26 cellular contexts compared by ENCODE assay signal in the genomic region with DNA sequence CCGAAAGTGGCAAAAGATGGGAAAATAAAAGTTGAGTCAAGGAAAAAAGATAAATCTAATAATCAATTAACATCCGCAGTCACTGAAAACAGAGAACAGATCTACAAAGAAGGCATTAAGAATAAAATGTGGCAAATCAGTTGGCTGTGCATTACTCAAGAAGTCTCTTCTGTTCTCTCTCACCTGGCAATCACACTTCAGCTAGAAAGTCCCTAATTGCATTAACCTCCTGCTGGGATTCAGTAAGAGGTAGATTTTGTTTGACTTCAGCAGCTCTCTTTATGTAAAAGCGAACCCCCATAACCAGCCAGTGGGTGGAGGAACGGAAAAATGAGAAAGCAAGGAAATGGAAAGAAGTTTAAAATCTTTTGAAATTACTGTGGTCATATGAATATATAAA.
"Had no signal": no experiment of that assay in that cellular context is flagged by ENCODE, and none has a peak within 500 bp of the region (broad histone marks: within the 10 kb centered on the region; RNA-seq: fewer than 3 reads in every experiment).

No MANE protein-coding gene starts in this region.

- H3K4me1 Mint-ChIP-seq: activated B cell treated with CpG ODN at 0.5 μM for 24 hours had no signal

- H3K36me3 ChIP-seq: breast epithelium, esophagus muscularis mucosa, heart left ventricle, left lung, lower lobe of right lung, neutrophil, right lobe of liver, tibial nerve had no signal

- H3K9me3 Mint-ChIP-seq: natural killer cell had no signal

- H3K4me1 ChIP-seq: breast epithelium, left lung, lower lobe of right lung, right lobe of liver had no signal

- H3K9me3 ChIP-seq: breast epithelium, esophagus muscularis mucosa, heart left ventricle, lower lobe of right lung, neutrophil, right lobe of liver, tibial nerve had no signal

- H3K4me3 ChIP-seq: breast epithelium, esophagus muscularis mucosa, heart left ventricle, left lung, lower lobe of right lung, right lobe of liver, tibial nerve had no signal

- H3K27me3 Mint-ChIP-seq: activated B cell treated with CpG ODN at 0.5 μM for 24 hours; activated CD4-positive, alpha-beta T cell treated with anti-CD3 and anti-CD28 coated beads for 36 hours; activated CD8-positive, alpha-beta memory T cell treated with anti-CD3 and anti-CD28 coated beads, Interleukin-2, amount 10 ng/mL, durations not matched to agents 7 days and 5 days; activated naive CD4-positive, alpha-beta T cell treated with anti-CD3 and anti-CD28 coated beads, Interleukin-2, amount 50 U/mL, for 24 hours; activated naive CD8-positive, alpha-beta T cell treated with anti-CD3 and anti-CD28 coated beads, Interleukin-2, amount 50 U/mL, for 24 hours; dendritic cell treated with granulocyte-macrophage colony-stimulating factor and Interleukin-4, amounts not matched to agents 40 ng/mL and 50 ng/mL, for 4 days had no signal

- H3K27me3 ChIP-seq: breast epithelium, esophagus muscularis mucosa, foreskin keratinocyte, heart left ventricle, left lung, neutrophil, right lobe of liver, tibial nerve had no signal

- H3K4me3 Mint-ChIP-seq: activated B cell treated with CpG ODN at 0.5 μM for 24 hours; activated CD4-positive, alpha-beta T cell treated with anti-CD3 and anti-CD28 coated beads for 36 hours; activated CD8-positive, alpha-beta memory T cell treated with anti-CD3 and anti-CD28 coated beads, Interleukin-2, amount 10 ng/mL, durations not matched to agents 7 days and 5 days; activated CD8-positive, alpha-beta T cell treated with anti-CD3 and anti-CD28 coated beads, Interleukin-2, amount 10 ng/mL, durations not matched to agents 7 days and 5 days; activated naive CD4-positive, alpha-beta T cell treated with anti-CD3 and anti-CD28 coated beads, Interleukin-2, amount 50 U/mL, for 24 hours; activated naive CD8-positive, alpha-beta T cell treated with anti-CD3 and anti-CD28 coated beads, Interleukin-2, amount 50 U/mL, for 24 hours; dendritic cell treated with granulocyte-macrophage colony-stimulating factor and Interleukin-4, amounts not matched to agents 40 ng/mL and 50 ng/mL, for 4 days; natural killer cell had no signal

- H3K27ac Mint-ChIP-seq: activated B cell treated with CpG ODN at 0.5 μM for 24 hours; activated CD4-positive, alpha-beta T cell treated with anti-CD3 and anti-CD28 coated beads for 36 hours; activated CD8-positive, alpha-beta memory T cell treated with anti-CD3 and anti-CD28 coated beads, Interleukin-2, amount 10 ng/mL, durations not matched to agents 7 days and 5 days; activated CD8-positive, alpha-beta T cell treated with anti-CD3 and anti-CD28 coated beads, Interleukin-2, amount 10 ng/mL, durations not matched to agents 7 days and 5 days; activated naive CD4-positive, alpha-beta T cell treated with anti-CD3 and anti-CD28 coated beads, Interleukin-2, amount 50 U/mL, for 24 hours; activated naive CD8-positive, alpha-beta T cell treated with anti-CD3 and anti-CD28 coated beads, Interleukin-2, amount 50 U/mL, for 24 hours; activated T-helper 2 cell treated with anti-CD3 and anti-CD28 coated beads, Interferon-gamma antibody, Interleukin-2, Interleukin-4, amounts not matched to agents 10 μg/mL and 5 μg/mL and 100 μg/mL, durations not matched to agents 14 hours and 24 hours and 36 hours; dendritic cell treated with granulocyte-macrophage colony-stimulating factor and Interleukin-4, amounts not matched to agents 40 ng/mL and 50 ng/mL, for 4 days; natural killer cell had no signal

- H3K36me3 Mint-ChIP-seq: natural killer cell had no signal

- DNase-seq: activated B cell treated with CpG ODN at 0.5 μM for 24 hours; activated CD4-positive, alpha-beta T cell treated with anti-CD3 and anti-CD28 coated beads for 36 hours; activated CD8-positive, alpha-beta memory T cell treated with anti-CD3 and anti-CD28 coated beads, Interleukin-2, amount 10 ng/mL, durations not matched to agents 7 days and 5 days; activated CD8-positive, alpha-beta T cell treated with anti-CD3 and anti-CD28 coated beads, Interleukin-2, amount 10 ng/mL, durations not matched to agents 7 days and 5 days; activated naive CD8-positive, alpha-beta T cell treated with anti-CD3 and anti-CD28 coated beads, Interleukin-2, amount 50 U/mL, for 24 hours; activated T-cell treated with anti-CD3 and anti-CD28 coated beads, Interleukin-2, amount 50 U/mL, for 48 hours; amygdala; central memory CD4-positive, alpha-beta T cell; foreskin keratinocyte; heart left ventricle; hypothalamus; left lung; lower lobe of right lung; mesenchymal stem cell; natural killer cell; right lobe of liver; stimulated activated CD4-positive, alpha-beta T cell treated with anti-CD3 and anti-CD28 coated beads, Interleukin-2, amount 100 ng/mL, for 48 hours; stimulated activated naive CD4-positive, alpha-beta T cell treated with Interleukin-2 at 50 U/mL for 16 hours; T-helper 2 cell had no signal

- H3K27ac ChIP-seq: breast epithelium, esophagus muscularis mucosa, foreskin keratinocyte, heart left ventricle, left lung, lower lobe of right lung, neutrophil, right lobe of liver had no signal
